21 cellular contexts compared by ENCODE assay signal in the genomic region with DNA sequence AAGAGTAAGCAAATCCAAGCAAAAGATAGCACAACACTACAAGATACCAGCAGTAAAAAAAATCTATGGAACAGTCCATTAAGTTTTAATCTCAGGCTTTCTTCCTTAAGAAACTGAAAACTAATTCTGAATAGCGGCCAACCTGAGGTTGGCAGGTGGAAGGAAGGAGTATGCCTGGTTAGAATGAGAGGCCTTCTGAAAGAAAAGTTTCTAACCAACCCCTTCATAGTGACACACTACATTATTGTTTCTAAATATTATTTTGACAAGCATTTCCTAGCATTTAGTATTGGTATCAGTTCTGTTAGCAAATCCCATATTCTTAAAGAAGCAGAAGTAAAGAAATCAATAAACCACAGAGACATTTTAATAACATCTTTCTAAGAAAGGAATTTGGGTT.
DNase-seq lines count a peak whose midpoint lies in the region; ATAC-seq lines count a peak whose summit lies in the region.
"Had no signal": no experiment of that assay in that cellular context is flagged by ENCODE, and none has a peak within 500 bp of the region (broad histone marks: within the 10 kb centered on the region; RNA-seq: fewer than 3 reads in every experiment).

No MANE protein-coding gene starts in this region.

- ATAC-seq in GM18861 (IDR thresholded peaks at IDR 0.05; ENCODE audit: unreplicated experiment) (peak; percentile 37), GM21390 (IDR thresholded peaks at IDR 0.05; ENCODE audit: unreplicated experiment) (peak; percentile 56), HG03064 (IDR thresholded peaks at IDR 0.05; ENCODE audit: low read depth, unreplicated experiment) (peak; percentile 56), HG03571 (IDR thresholded peaks at IDR 0.05; ENCODE audit: unreplicated experiment) (peak; percentile 44), HG03139 (IDR thresholded peaks at IDR 0.05; ENCODE audit: unreplicated experiment) (no peak)
- ATAC-seq: foreskin keratinocyte, left colon, SK-N-SH treated with all-trans-retinoic acid at 6 μM for 48 hours had no signal

- DNase-seq in kidney glomerular epithelial cell (lab: John Stamatoyannopoulos, UW) (no peak), AG20443 (ENCODE audit: low spot score) (no peak), DMS153 (lab: John Stamatoyannopoulos, UW) (no peak)
- DNase-seq: activated CD4-positive, CD25-positive, alpha-beta regulatory T cell treated with anti-CD3 and anti-CD28 coated beads, Interleukin-2, amount 50 U/mL, for 72 hours; CD4-positive, alpha-beta memory T cell; DMS79; foreskin keratinocyte; HCEC 1CT; left colon; midbrain; NCI-H146; nephron progenitor cell; RPMI8226; stimulated activated CD4-positive, alpha-beta T cell treated with anti-CD3 and anti-CD28 coated beads, Interleukin-4, amount 100 ng/mL, for 4 hours; T1000 had no signal
